In genomic region chr19:38183227-38183914, GRCh38 we compare ENCODE assay signal across 11 cellular contexts. TPM values are rescaled to one million over a fixed set of nuclear protein-coding genes. Genes with fewer than 3 reads are reported as not detected.
DNase-seq lines count a peak whose midpoint lies in the region; ATAC-seq and TF ChIP-seq lines count a peak whose summit lies in the region.
"Had no signal": no experiment of that assay in that cellular context is flagged by ENCODE, and none has a peak within 500 bp of the region (broad histone marks: within the 10 kb centered on the region; RNA-seq: fewer than 3 reads in every experiment).

No MANE protein-coding gene starts in this region.

- H3K27ac ChIP-seq in WERI-Rb-1: no peak overlapping the region
- H3K27ac ChIP-seq: BLaER1 had no signal

- ATAC-seq in GM19467 (IDR thresholded peaks at IDR 0.05; ENCODE audit: unreplicated experiment) (no peak), GM21390 (IDR thresholded peaks at IDR 0.05; ENCODE audit: unreplicated experiment) (no peak)
- no peak for ATAC-seq in activated T-cell treated with anti-CD3 and anti-CD28 coated beads, Interleukin-2, amount 50 U/mL, for 72 hours (replicated peaks in 1 of 2)
- ATAC-seq in stimulated activated effector memory CD8-positive, alpha-beta T cell treated with anti-CD3 and anti-CD28 coated beads, Interleukin-12 subunit alpha, Interleukin-12 subunit beta, amount 100 ng/mL, for 72 hours: no peak

- POLR2A ChIA-PET in AG04449 (lab: Yijun Ruan, JAX): no interaction called here

- no peak for DNase-seq in AG04449 (ENCODE audit: low read depth, low spot score)
- peak; percentile 39 for DNase-seq in WERI-Rb-1
- DNase-seq in head of caudate nucleus: peak in 34 of 42 donors; percentile 14 to 80 (median 52)
- no peak for DNase-seq in activated T-cell treated with anti-CD3 and anti-CD28 coated beads, Interleukin-2, amount 50 U/mL, for 72 hours
- DNase-seq in stimulated activated effector memory CD8-positive, alpha-beta T cell treated with anti-CD3 and anti-CD28 coated beads, Interleukin-12 subunit alpha, Interleukin-12 subunit beta, amount 100 ng/mL, for 72 hours (ENCODE audit: low spot score in 2 of 2): no peak
- DNase-seq: activated gamma-delta T cell treated with Interleukin-2 at 50 U/mL for 16 hours, erythroblast had no signal

- CTCF ChIA-PET in AG04449 (lab: Yijun Ruan, JAX): interaction anchor here (0.8 to 2.8 kb wide), 4 partner anchors 9 to 284 kb away, joined by 3 to 10 read pairs (median 5); no protein-coding TSS in a partner anchor

- H3K36me3 ChIP-seq in WERI-Rb-1: peaks cover 15% of the 10 kb centered on the region

- peaks cover 20% of the 10 kb centered on the region for H3K4me1 Mint-ChIP-seq in nephron
- no peaks in the 10 kb centered on the region for H3K4me1 Mint-ChIP-seq in activated T-cell treated with anti-CD3 and anti-CD28 coated beads, Interleukin-2, amount 50 U/mL, for 72 hours (ENCODE audit: low read depth)
- peaks cover 6% of the 10 kb centered on the region for H3K4me1 Mint-ChIP-seq in stimulated activated effector memory CD8-positive, alpha-beta T cell treated with anti-CD3 and anti-CD28 coated beads, Interleukin-12 subunit alpha, Interleukin-12 subunit beta, amount 100 ng/mL, for 72 hours

- H3K27me3 Mint-ChIP-seq in nephron (ENCODE audit: low read depth): no peaks in the 10 kb centered on the region
- no peaks in the 10 kb centered on the region for H3K27me3 Mint-ChIP-seq in activated T-cell treated with anti-CD3 and anti-CD28 coated beads, Interleukin-2, amount 50 U/mL, for 72 hours (ENCODE audit: low read depth)

- intact Hi-C loops in head of caudate nucleus (cut with DNase I): no loop called here

- peaks cover 6% of the 10 kb centered on the region for H3K9me3 ChIP-seq in WERI-Rb-1 (ENCODE audit: severe bottlenecking)

- TF ChIP-seq CTCF in AG04449 (IDR thresholded peaks at IDR 0.05; ENCODE audit: insufficient read depth, low read length, missing control alignments) (no peak), WERI-Rb-1 (IDR thresholded peaks at IDR 0.05; ENCODE audit: low read depth, low read length) (no peak), nephron (IDR thresholded peaks at IDR 0.05; ENCODE audit: unreplicated experiment in 3 of 3) (no peak)

- no peaks in the 10 kb centered on the region for H3K27me3 ChIP-seq in WERI-Rb-1 (ENCODE audit: insufficient read depth, low read depth, severe bottlenecking)
- H3K27me3 ChIP-seq: BLaER1 had no signal

- H3K4me3 ChIP-seq in AG04449 (ENCODE audit: low read depth, low read length) (peak overlapping the region; percentile 34; the same call in 1 of the 2 replicates), WERI-Rb-1 (ENCODE audit: low read depth, low read length) (no peak overlapping the region)
- H3K4me3 ChIP-seq: BLaER1 had no signal

- H3K36me3 Mint-ChIP-seq in nephron (ENCODE audit: low read depth): peaks cover 50% of the 10 kb centered on the region
- peaks cover 6 to 8% of the 10 kb centered on the region in 2 donors for H3K36me3 Mint-ChIP-seq in activated T-cell treated with anti-CD3 and anti-CD28 coated beads, Interleukin-2, amount 50 U/mL, for 72 hours (ENCODE audit: insufficient read depth in 2 of 2)
- peaks cover 6% of the 10 kb centered on the region for H3K36me3 Mint-ChIP-seq in stimulated activated effector memory CD8-positive, alpha-beta T cell treated with anti-CD3 and anti-CD28 coated beads, Interleukin-12 subunit alpha, Interleukin-12 subunit beta, amount 100 ng/mL, for 72 hours

- H3K9me3 Mint-ChIP-seq in nephron: peaks cover 8% of the 10 kb centered on the region
- H3K9me3 Mint-ChIP-seq in activated T-cell treated with anti-CD3 and anti-CD28 coated beads, Interleukin-2, amount 50 U/mL, for 72 hours: peaks cover 4 to 8% of the 10 kb centered on the region in 2 donors
- peaks cover 2% of the 10 kb centered on the region for H3K9me3 Mint-ChIP-seq in stimulated activated effector memory CD8-positive, alpha-beta T cell treated with anti-CD3 and anti-CD28 coated beads, Interleukin-12 subunit alpha, Interleukin-12 subunit beta, amount 100 ng/mL, for 72 hours

- peak overlapping the region; percentile 81 to 88 (median 82) for H3K27ac Mint-ChIP-seq in nephron
- no peak overlapping the region for H3K27ac Mint-ChIP-seq in activated T-cell treated with anti-CD3 and anti-CD28 coated beads, Interleukin-2, amount 50 U/mL, for 72 hours
- H3K27ac Mint-ChIP-seq in stimulated activated effector memory CD8-positive, alpha-beta T cell treated with anti-CD3 and anti-CD28 coated beads, Interleukin-12 subunit alpha, Interleukin-12 subunit beta, amount 100 ng/mL, for 72 hours: no peak overlapping the region

- H3K4me3 Mint-ChIP-seq in nephron: peak overlapping the region; percentile 79 to 83 (median 81)
- no peak overlapping the region for H3K4me3 Mint-ChIP-seq in activated T-cell treated with anti-CD3 and anti-CD28 coated beads, Interleukin-2, amount 50 U/mL, for 72 hours
- no peak overlapping the region for H3K4me3 Mint-ChIP-seq in stimulated activated effector memory CD8-positive, alpha-beta T cell treated with anti-CD3 and anti-CD28 coated beads, Interleukin-12 subunit alpha, Interleukin-12 subunit beta, amount 100 ng/mL, for 72 hours

RNA-seq across cellular contexts. Expression of gene DPF1, which starts 40.7 kb away (rescaled TPM):
- total RNA-seq in activated T-cell treated with anti-CD3 and anti-CD28 coated beads, Interleukin-2, amount 50 U/mL, for 72 hours: under 1 TPM; 0.65 to 0.99 TPM

Comparison
In these comparisons a context has a peak if more than half of its experiments do, and no peak if none do; other contexts are left out.
1. DNase-seq: peak in WERI-Rb-1 (single experiment) and head of caudate nucleus (34 of 42); none in AG04449 (single experiment), activated T-cell treated with anti-CD3 and anti-CD28 coated beads, Interleukin-2, amount 50 U/mL, for 72 hours (0 of 2) and stimulated activated effector memory CD8-positive, alpha-beta T cell treated with anti-CD3 and anti-CD28 coated beads, Interleukin-12 subunit alpha, Interleukin-12 subunit beta, amount 100 ng/mL, for 72 hours (0 of 2).
2. H3K27ac Mint-ChIP-seq: peak in nephron (3 of 3); none in activated T-cell treated with anti-CD3 and anti-CD28 coated beads, Interleukin-2, amount 50 U/mL, for 72 hours (single experiment) and stimulated activated effector memory CD8-positive, alpha-beta T cell treated with anti-CD3 and anti-CD28 coated beads, Interleukin-12 subunit alpha, Interleukin-12 subunit beta, amount 100 ng/mL, for 72 hours (single experiment).
3. H3K4me3 Mint-ChIP-seq: peak in nephron (3 of 3); none in activated T-cell treated with anti-CD3 and anti-CD28 coated beads, Interleukin-2, amount 50 U/mL, for 72 hours (0 of 2) and stimulated activated effector memory CD8-positive, alpha-beta T cell treated with anti-CD3 and anti-CD28 coated beads, Interleukin-12 subunit alpha, Interleukin-12 subunit beta, amount 100 ng/mL, for 72 hours (single experiment).